8 cellular contexts compared by ENCODE assay signal in genomic region chr5:74903165-74903787, GRCh38. TPM values are rescaled to one million over a fixed set of nuclear protein-coding genes. Genes with fewer than 3 reads are reported as not detected.
DNase-seq lines count a peak whose midpoint lies in the region; ATAC-seq, FAIRE-seq and TF ChIP-seq lines count a peak whose summit lies in the region.

No MANE protein-coding gene starts in this region.

- H3K4me3 ChIP-seq in brain microvascular endothelial cell (ENCODE audit: low read depth, low read length) (no peak overlapping the region), HepG2 (replicated peaks in 1 of 3; ENCODE audit: insufficient read depth in 1 of 3, low read depth in 2 of 3, low read length in 3 of 3) (no peak overlapping the region)

- no peaks in the 10 kb centered on the region for H3K36me3 Mint-ChIP-seq in activated CD8-positive, alpha-beta memory T cell treated with anti-CD3 and anti-CD28 coated beads, Interleukin-2, amount 10 ng/mL, durations not matched to agents 7 days and 5 days

- TF ChIP-seq RAD21 in HepG2 (CRISPR knock-in tag; IDR thresholded peaks at IDR 0.05): peak; percentile 95

- no peak overlapping the region for H2AFZ ChIP-seq in HepG2 (ENCODE audit: low read length)

- in situ Hi-C loops in brain microvascular endothelial cell (cut with HindIII; ENCODE audit: low pct_ligation_motif_present, low sequenced_read_pairs) (no loop called here), HepG2 (cut with HindIII; ENCODE audit: extremely low pct_ligation_motif_present, low pct_unique_long_range_greater_than_20kb) (loop anchor here (5.0 kb wide), 1 partner anchor 36 kb away; the partner anchor contains the start of gene FAM169A)

- no peak overlapping the region for H3K27ac ChIP-seq in brain microvascular endothelial cell
- no peak overlapping the region for H3K27ac ChIP-seq in HepG2 (ENCODE audit: extremely low read length, insufficient read depth, low read length)

- WGBS in HepG2 (ENCODE audit: low lambda C conversion rate): 25% methylated on average over 4 of the region's 4 CpGs

- no peak overlapping the region for H3K4me3 Mint-ChIP-seq in activated CD8-positive, alpha-beta memory T cell treated with anti-CD3 and anti-CD28 coated beads, Interleukin-2, amount 10 ng/mL, durations not matched to agents 7 days and 5 days

- no peaks in the 10 kb centered on the region for H3K9me3 Mint-ChIP-seq in activated CD8-positive, alpha-beta memory T cell treated with anti-CD3 and anti-CD28 coated beads, Interleukin-2, amount 10 ng/mL, durations not matched to agents 7 days and 5 days (ENCODE audit: low read depth)

- no TSS peak for BruUV-seq in HepG2 (replicated peaks; lab: Mats Ljungman, UMichigan)

- POLR2A ChIA-PET in HepG2 (lab: Yijun Ruan, JAX): interaction anchor here (0.5 to 1.6 kb wide), 3 partner anchors 8 to 130 kb away, joined by 3 to 5 read pairs (median 3); no protein-coding TSS in a partner anchor

- H4K20me1 ChIP-seq in HepG2 (ENCODE audit: insufficient read depth, low read length): no peaks in the 10 kb centered on the region

- intact Hi-C loops in HepG2 (cut with micrococcal nuclease; ENCODE audit: unreplicated experiment) (loop anchor here (5.0 kb wide), 2 partner anchors 36 to 96 kb away; partner anchors contain the start of gene FAM169A), posterior vena cava (cut with DNase I) (no loop called here)

- no peak for TF ChIP-seq POLR2A in HepG2 (IDR thresholded peaks at IDR 0.05; ENCODE audit: insufficient read depth in 1 of 2, low read depth in 2 of 2, low read length in 2 of 2)

- H3K4me2 ChIP-seq in HepG2 (ENCODE audit: low read depth, low read length): no peak overlapping the region

- peaks cover 6% of the 10 kb centered on the region; the same call in 1 of the 2 replicates for H3K4me1 ChIP-seq in HepG2 (ENCODE audit: insufficient read depth, low read length)

- H3K27ac Mint-ChIP-seq in activated CD8-positive, alpha-beta memory T cell treated with anti-CD3 and anti-CD28 coated beads, Interleukin-2, amount 10 ng/mL, durations not matched to agents 7 days and 5 days: no peak overlapping the region

- CTCF ChIA-PET in activated CD8-positive, alpha-beta memory T cell treated with anti-CD3 and anti-CD28 coated beads, Interleukin-2, amount 10 ng/mL, durations not matched to agents 7 days and 5 days (lab: Charles Lee): interaction anchor here (0.9 to 1.4 kb wide), 2 partner anchors 18 to 137 kb away, joined by 5 read pairs; partner anchors contain the start of genes GFM2 and NSA2
- CTCF ChIA-PET in HepG2 (lab: Yijun Ruan, JAX; ENCODE audit: low intra/inter-chr PET ratio, low total read pairs): no interaction called here

- no peak overlapping the region for H3K9ac ChIP-seq in HepG2 (ENCODE audit: insufficient read depth, low read depth, low read length)

- peaks cover 2% of the 10 kb centered on the region for H3K9me3 ChIP-seq in HepG2 (ENCODE audit: low read length)

- H3K27me3 ChIP-seq in brain microvascular endothelial cell (replicated peaks) (no peaks in the 10 kb centered on the region), HepG2 (ENCODE audit: control insufficient read depth in 1 of 2, insufficient read depth in 2 of 2, low read length in 2 of 2) (no peaks in the 10 kb centered on the region)

- peaks cover 3% of the 10 kb centered on the region for H3K27me3 Mint-ChIP-seq in activated CD8-positive, alpha-beta memory T cell treated with anti-CD3 and anti-CD28 coated beads, Interleukin-2, amount 10 ng/mL, durations not matched to agents 7 days and 5 days

- TF ChIP-seq EP300 in HepG2 (IDR thresholded peaks at IDR 0.05; ENCODE audit: low read depth in 2 of 2, low read length in 2 of 2): no peak
- TF ChIP-seq EP300 in HepG2 (CRISPR knock-in tag; IDR thresholded peaks at IDR 0.05; ENCODE audit: borderline replicate concordance): no peak

- peak; percentile 71 for FAIRE-seq in HepG2 (lab: Jason Lieb, UNC)

- DNase-seq in activated CD8-positive, alpha-beta memory T cell treated with anti-CD3 and anti-CD28 coated beads, Interleukin-2, amount 10 ng/mL, durations not matched to agents 7 days and 5 days: no peak
- DNase-seq in activated CD8-positive, alpha-beta memory T cell treated with anti-CD3 and anti-CD28 coated beads for 24 hours: no peak
- DNase-seq in NCI-H226 (peak; percentile 2), brain microvascular endothelial cell (no peak), HepG2 (ENCODE audit: low spot score) (peak; percentile 66), posterior vena cava (ENCODE audit: low spot score) (no peak), A172 (ENCODE audit: low spot score) (no peak)

- no peaks in the 10 kb centered on the region for H3K79me2 ChIP-seq in HepG2 (ENCODE audit: insufficient read depth, low read length)

- TF ChIP-seq CTCF in brain microvascular endothelial cell (IDR thresholded peaks at IDR 0.05; ENCODE audit: low read depth, low read length, missing control alignments): peak; percentile 65
- peak; percentile 95 for TF ChIP-seq CTCF in HepG2 (CRISPR knock-in tag; IDR thresholded peaks at IDR 0.05)

- peak; percentile 42 for ATAC-seq in activated CD8-positive, alpha-beta memory T cell treated with anti-CD3 and anti-CD28 coated beads, Interleukin-2, amount 10 ng/mL, durations not matched to agents 7 days and 5 days
- ATAC-seq in HepG2 (peak; percentile 100), HG02588 (IDR thresholded peaks at IDR 0.05; ENCODE audit: unreplicated experiment) (no peak)

- H3K36me3 ChIP-seq in brain microvascular endothelial cell (replicated peaks) (no peaks in the 10 kb centered on the region), HepG2 (replicated peaks in 1 of 2; ENCODE audit: control insufficient read depth in 1 of 2, insufficient read depth in 2 of 2, low read length in 2 of 2) (no peaks in the 10 kb centered on the region)

- no peaks in the 10 kb centered on the region for H3K4me1 Mint-ChIP-seq in activated CD8-positive, alpha-beta memory T cell treated with anti-CD3 and anti-CD28 coated beads, Interleukin-2, amount 10 ng/mL, durations not matched to agents 7 days and 5 days

TF ChIP-seq in HepG2, 621 proteins besides CTCF, POLR2A, EP300 and RAD21 (continues in another document):
- TF ChIP-seq HNF4G (IDR thresholded peaks at IDR 0.05; ENCODE audit: borderline replicate concordance, low read depth, low read length) (no peak), HNF4G (CRISPR knock-in tag; IDR thresholded peaks at IDR 0.05; ENCODE audit: borderline replicate concordance, low read depth) (no peak), MEIS1 (CRISPR knock-in tag; IDR thresholded peaks at IDR 0.05; ENCODE audit: borderline replicate concordance) (no peak), TBX3 (IDR thresholded peaks at IDR 0.05; ENCODE audit: borderline replicate concordance) (no peak), EHMT2 (IDR thresholded peaks at IDR 0.05; ENCODE audit: borderline replicate concordance, low read depth, low read length) (no peak), ZKSCAN1 (IDR thresholded peaks at IDR 0.05; ENCODE audit: low read length) (no peak), MED1 (CRISPR knock-in tag; IDR thresholded peaks at IDR 0.05) (peak; percentile 62; the same call in 1 of the 2 replicates)

RNA-seq across cellular contexts. Expression of gene FAM169A, which starts 37.1 kb away (rescaled TPM):
- total RNA-seq in activated CD8-positive, alpha-beta memory T cell treated with anti-CD3 and anti-CD28 coated beads, Interleukin-2, amount 10 ng/mL, durations not matched to agents 7 days and 5 days: 1 to 10 TPM; 4.5 to 5.8 TPM
- total RNA-seq in HepG2 (2016; rRNA removed; fragmentation: Illumina TruSeq; extraction: Trizol): 84.8 and 110 TPM in 2 replicates
- 657 and 772 TPM in 2 replicates for total RNA-seq in HepG2 (2016; cell fraction: cytosol; rRNA removed; fragmentation: Illumina TruSeq; extraction: Trizol; ENCODE audit: low read depth)
- 82.4 and 105 TPM in 2 replicates for total RNA-seq in HepG2 (2016; cell fraction: insoluble cytoplasmic fraction; rRNA removed; fragmentation: Illumina TruSeq; extraction: Trizol)
- total RNA-seq in HepG2 (2016; cell fraction: membrane; rRNA removed; fragmentation: Illumina TruSeq; extraction: Trizol): 249 and 285 TPM in 2 replicates
- total RNA-seq in HepG2 (2016; cell fraction: nucleus; rRNA removed; fragmentation: Illumina TruSeq; extraction: Trizol): 76.1 and 83.8 TPM in 2 replicates
- 18.8 and 21.1 TPM in 2 replicates for polyA plus RNA-seq in HepG2 (2011; rRNA removed)
- 9.6 and 15.9 TPM in 2 replicates for polyA plus RNA-seq in HepG2 (2011; cell fraction: cytosol; rRNA removed)
- polyA plus RNA-seq in HepG2 (2011; cell fraction: nucleus; rRNA removed): 19.5 and 21.4 TPM in 2 replicates
- 23.9 and 38.1 TPM in 2 replicates for polyA plus RNA-seq in HepG2 (2012)
- polyA plus RNA-seq in HepG2 (2016; cell fraction: cytosol; fragmentation: Illumina TruSeq; extraction: Trizol; ENCODE audit: low read depth): 0.95 and 1.1 TPM in 2 replicates
- 25.7 and 29.8 TPM in 2 replicates for polyA plus RNA-seq in HepG2 (2016; cell fraction: insoluble cytoplasmic fraction; fragmentation: Illumina TruSeq; extraction: Trizol; ENCODE audit: low read depth)
- polyA plus RNA-seq in HepG2 (2016; cell fraction: membrane; fragmentation: Illumina TruSeq; extraction: Trizol; ENCODE audit: low read depth): 4.1 and 4.5 TPM in 2 replicates
- 48.9 and 51.5 TPM in 2 replicates for polyA plus RNA-seq in HepG2 (2016; cell fraction: nucleus; fragmentation: Illumina TruSeq; extraction: Trizol; ENCODE audit: insufficient read depth, low read depth)
- 30.7 TPM in 1 of 2 replicates, not detected in the other for polyA minus RNA-seq in HepG2 (2011; rRNA and poly(A)+ RNA removed; ENCODE audit: low replicate concordance)
- polyA minus RNA-seq in HepG2 (2011; cell fraction: cytosol; rRNA and poly(A)+ RNA removed): 38.6 and 46.9 TPM in 2 replicates
- 108 and 113 TPM in 2 replicates for polyA minus RNA-seq in HepG2 (2011; cell fraction: nucleus; rRNA and poly(A)+ RNA removed)
- under 1 TPM; 0.43 to 0.65 TPM for total RNA-seq in posterior vena cava
- 28.3 and 33.0 TPM in 2 replicates for total RNA-seq in A172 (2014; rRNA removed; shearing (Covaris generic))

Comparison
In these comparisons a context has a peak if more than half of its experiments do, and no peak if none do; other contexts are left out.
1. DNase-seq: peak in NCI-H226 (single experiment) and HepG2 (single experiment); none in activated CD8-positive, alpha-beta memory T cell treated with anti-CD3 and anti-CD28 coated beads, Interleukin-2, amount 10 ng/mL, durations not matched to agents 7 days and 5 days (single experiment), activated CD8-positive, alpha-beta memory T cell treated with anti-CD3 and anti-CD28 coated beads for 24 hours (single experiment), brain microvascular endothelial cell (single experiment), posterior vena cava (single experiment) and A172 (single experiment).